In genomic region chr12:117985182-117985581, GRCh38 we compare ENCODE assay signal across 21 cellular contexts. TPM values are rescaled to one million over a fixed set of nuclear protein-coding genes. Genes with fewer than 3 reads are reported as not detected.
A peak's percentile ranks its signal among the peaks of the same experiment; 100 is the strongest.
DNase-seq lines count a peak whose midpoint lies in the region; ATAC-seq, FAIRE-seq and TF ChIP-seq lines count a peak whose summit lies in the region.
"Had no signal": no experiment of that assay in that cellular context is flagged by ENCODE, and none has a peak within 500 bp of the region (broad histone marks: within the 10 kb centered on the region; RNA-seq: fewer than 3 reads in every experiment).

No MANE protein-coding gene starts in this region.

- POLR2A ChIA-PET in HCT116 (lab: Charles Lee) = interaction anchor here (1.7 to 2.0 kb wide), 2 partner anchors 14 to 16 kb away, joined by 7 to 11 read pairs; partner anchors contain the start of gene KSR2
- POLR2A ChIA-PET in PC-3 (lab: Charles Lee; ENCODE audit: unreplicated experiment) = no interaction called here

- ATAC-seq in HCT116 = no peak; the same call in 1 of the 2 replicates
- no peak for ATAC-seq in PC-3
- no peak for ATAC-seq in HG02588 (IDR thresholded peaks at IDR 0.05; ENCODE audit: unreplicated experiment)
- ATAC-seq: CD8-positive, alpha-beta T cell; HepG2; K562 had no signal

- TF ChIP-seq CTCF in HCT116 (IDR thresholded peaks at IDR 0.05 in 2 of 3, conservative IDR thresholded peaks at IDR 0.05 in 1 of 3; ENCODE audit: borderline replicate concordance in 1 of 3, insufficient read depth in 1 of 3, low read depth in 2 of 3, low read length in 2 of 3) (no peak), PC-3 (conservative IDR thresholded peaks at IDR 0.05; ENCODE audit: low read depth, low read length) (no peak), keratinocyte (optimal IDR thresholded peaks at IDR 0.05 in 1 of 3, IDR thresholded peaks at IDR 0.05 in 1 of 3, conservative IDR thresholded peaks at IDR 0.05 in 1 of 3; ENCODE audit: extremely low read depth in 1 of 3, insufficient read depth in 2 of 3, low read length in 3 of 3) (no peak)

- no peaks in the 10 kb centered on the region for H3K36me3 ChIP-seq in BLaER1 treated with 17β-estradiol and CSF1 and Interleukin-3, amounts not matched to agents 10 nM and 100 nM
- H3K36me3 ChIP-seq in HCT116 (ENCODE audit: control insufficient read depth in 1 of 2, insufficient read depth in 2 of 2, low read length in 2 of 2) (no peaks in the 10 kb centered on the region), PC-3 (ENCODE audit: low read depth, low read length) (no peaks in the 10 kb centered on the region), keratinocyte (ENCODE audit: control insufficient read depth in 2 of 2, extremely low read depth in 1 of 2, insufficient read depth in 2 of 2, low read length in 2 of 2) (no peaks in the 10 kb centered on the region)
- H3K36me3 ChIP-seq: BLaER1 had no signal

- peaks cover 22 to 37% (median 31%) of the 10 kb centered on the region in 10 experiments for H3K4me1 ChIP-seq in BLaER1 treated with 17β-estradiol and CSF1 and Interleukin-3, amounts not matched to agents 10 nM and 100 nM
- H3K4me1 ChIP-seq in HCT116 (ENCODE audit: control insufficient read depth in 1 of 2, insufficient read depth in 2 of 2, low read length in 2 of 2) (peaks cover 43 to 66% of the 10 kb centered on the region in 2 experiments), PC-3 (ENCODE audit: insufficient read depth, low read length) (peaks cover 36% of the 10 kb centered on the region), keratinocyte (ENCODE audit: control insufficient read depth, extremely low read depth, insufficient read depth, low read length) (peaks cover 21% of the 10 kb centered on the region)

- peak; percentile 40 for DNase-seq in HCT116 (ENCODE audit: low read depth, low spot score)
- peak; percentile 74 for DNase-seq in PC-3
- no peak for DNase-seq in keratinocyte (ENCODE audit: low read depth, low spot score)
- no peak for DNase-seq in cardiac septum (ENCODE audit: low spot score)
- no peak for DNase-seq in central memory CD4-positive, alpha-beta T cell
- no peak for DNase-seq in DMS79 (lab: John Stamatoyannopoulos, UW)
- DNase-seq: CD8-positive, alpha-beta T cell; GF-D8; MV-4-11; NCI-H1105 treated with DMSO at 0.1 percent for 48 hours; NCI-H1694; NCI-H2081; NCI-H524 treated with DMSO at 0.1 percent for 48 hours; NCI-H82; OCI-M1; SHP77 had no signal

- H3K9me2 ChIP-seq in HCT116 (ENCODE audit: insufficient read depth) (no peaks in the 10 kb centered on the region), PC-3 (replicated peaks; ENCODE audit: low read length) (no peaks in the 10 kb centered on the region)

- no peak overlapping the region for H3K27ac ChIP-seq in BLaER1 treated with 17β-estradiol and CSF1 and Interleukin-3, amounts not matched to agents 10 nM and 100 nM
- H3K27ac ChIP-seq in HCT116 (ENCODE audit: low read depth, low read length) = peak overlapping the region; percentile 98
- peak overlapping the region; percentile 91 for H3K27ac ChIP-seq in PC-3 (ENCODE audit: low read length)
- H3K27ac ChIP-seq in keratinocyte (ENCODE audit: control insufficient read depth, insufficient read depth, low read length) = no peak overlapping the region
- H3K27ac ChIP-seq: BLaER1 had no signal

- peaks cover 0 to 6% (median 0%) of the 10 kb centered on the region in 11 experiments; a peak in 7 of 22 replicates for H3K9me3 ChIP-seq in BLaER1 treated with 17β-estradiol and CSF1 and Interleukin-3, amounts not matched to agents 10 nM and 100 nM (replicated peaks in 1 of 11)
- H3K9me3 ChIP-seq in HCT116 (ENCODE audit: control insufficient read depth in 1 of 2, insufficient read depth in 1 of 2, low read depth in 1 of 2, low read length in 2 of 2) = peaks cover 0 to 4% of the 10 kb centered on the region in 2 experiments; a peak in 1 of 4 replicates
- no peaks in the 10 kb centered on the region for H3K9me3 ChIP-seq in PC-3 (ENCODE audit: low read length)
- no peaks in the 10 kb centered on the region for H3K9me3 ChIP-seq in keratinocyte (ENCODE audit: control insufficient read depth, low read depth, low read length)
- H3K9me3 ChIP-seq: BLaER1 had no signal

- no peaks in the 10 kb centered on the region for H4K20me1 ChIP-seq in BLaER1 treated with 17β-estradiol and CSF1 and Interleukin-3, amounts not matched to agents 10 nM and 100 nM
- H4K20me1 ChIP-seq in HCT116 (ENCODE audit: insufficient read depth) (no peaks in the 10 kb centered on the region), PC-3 (ENCODE audit: low read length) (no peaks in the 10 kb centered on the region), keratinocyte (ENCODE audit: control insufficient read depth, extremely low read depth, insufficient read depth, low read length) (no peaks in the 10 kb centered on the region)
- H4K20me1 ChIP-seq: BLaER1 had no signal

- no peak for TF ChIP-seq RAD21 in HCT116 (IDR thresholded peaks at IDR 0.05; ENCODE audit: low read depth)

- dilution Hi-C loops in keratinocyte (cut with MboI; ENCODE audit: extremely low pct_ligation_motif_present, low sequenced_read_pairs) = no loop called here

- intact Hi-C loops in HCT116 (cut with micrococcal nuclease) = loop anchor here (5.0 kb wide), 1 partner anchor 67 kb away; no protein-coding TSS in a partner anchor
- intact Hi-C loops in PC-3 (cut with micrococcal nuclease) = no loop called here
- intact Hi-C loops in cardiac septum (cut with DNase I) = no loop called here

- no peak overlapping the region for H3K4me3 ChIP-seq in BLaER1 treated with 17β-estradiol and CSF1 and Interleukin-3, amounts not matched to agents 10 nM and 100 nM
- H3K4me3 ChIP-seq in HCT116 (replicated peaks in 1 of 2; ENCODE audit: low read depth in 1 of 2, low read length in 2 of 2) = peak overlapping the region in 1 of 2 experiments; percentile 3; a peak in 2 of 4 replicates
- H3K4me3 ChIP-seq in PC-3 (ENCODE audit: low read length) = no peak overlapping the region
- H3K4me3 ChIP-seq in keratinocyte (ENCODE audit: control insufficient read depth in 2 of 3, extremely low read depth in 1 of 3, insufficient read depth in 2 of 3, low read depth in 1 of 3, low read length in 3 of 3) = no peak overlapping the region
- H3K4me3 ChIP-seq: BLaER1, K562 had no signal

- CTCF ChIA-PET in HCT116 (lab: Charles Lee) (no interaction called here), PC-3 (lab: Charles Lee) (no interaction called here)

- H3K79me2 ChIP-seq in HCT116 (ENCODE audit: insufficient read depth, low read length) = no peaks in the 10 kb centered on the region
- no peaks in the 10 kb centered on the region for H3K79me2 ChIP-seq in PC-3 (ENCODE audit: low read length)
- H3K79me2 ChIP-seq in keratinocyte (ENCODE audit: control insufficient read depth, insufficient read depth, low read length) = no peaks in the 10 kb centered on the region

- BruUV-seq in HCT116 (replicated peaks; lab: Mats Ljungman, UMichigan) (no TSS peak), PC-3 (replicated peaks; lab: Mats Ljungman, UMichigan) (no TSS peak)

- H3K27me3 ChIP-seq in BLaER1 treated with 17β-estradiol and CSF1 and Interleukin-3, amounts not matched to agents 10 nM and 100 nM = no peaks in the 10 kb centered on the region
- H3K27me3 ChIP-seq in HCT116 (ENCODE audit: insufficient read depth, low read length) = no peaks in the 10 kb centered on the region
- no peaks in the 10 kb centered on the region for H3K27me3 ChIP-seq in PC-3 (ENCODE audit: low read length)
- H3K27me3 ChIP-seq in keratinocyte (ENCODE audit: control insufficient read depth, extremely low read depth, insufficient read depth, low read length) = no peaks in the 10 kb centered on the region
- H3K27me3 ChIP-seq: BLaER1 had no signal

- H2AFZ ChIP-seq in HCT116 (ENCODE audit: low read depth, low read length, poor library complexity, severe bottlenecking) = peak overlapping the region; percentile 20
- H2AFZ ChIP-seq in PC-3 (ENCODE audit: low read length) = no peak overlapping the region
- H2AFZ ChIP-seq in keratinocyte (ENCODE audit: control insufficient read depth, low read length) = no peak overlapping the region

- RAD21 ChIA-PET in HCT116 (lab: Charles Lee; ENCODE audit: low non-redundant PET in 1 of 2, low total read pairs in 2 of 2, uncharacterized antibody in 2 of 2, unreplicated experiment in 2 of 2) = no interaction called here

- H3K9me1 ChIP-seq in keratinocyte (ENCODE audit: control insufficient read depth, extremely low read depth, insufficient read depth, low read length) = no peaks in the 10 kb centered on the region

- no peak for TF ChIP-seq POLR2A in HCT116 (IDR thresholded peaks at IDR 0.05; ENCODE audit: borderline replicate concordance, extremely low read depth, insufficient read depth, insufficient read length)

- H3F3A ChIP-seq in PC-3 (ENCODE audit: low read length, unreplicated experiment) = peaks cover 5% of the 10 kb centered on the region

- peak; percentile 36 for FAIRE-seq in keratinocyte (lab: Jason Lieb, UNC)
- FAIRE-seq: HepG2, K562 had no signal

- peak overlapping the region in 9 of 11 experiments; percentile 2 to 76 (median 52); a peak in 13 of 22 replicates for H3K4me2 ChIP-seq in BLaER1 treated with 17β-estradiol and CSF1 and Interleukin-3, amounts not matched to agents 10 nM and 100 nM
- H3K4me2 ChIP-seq in HCT116 (ENCODE audit: low read length) (peak overlapping the region; percentile 63), PC-3 (ENCODE audit: low read length) (peak overlapping the region; percentile 22), keratinocyte (ENCODE audit: control insufficient read depth, extremely low read depth, insufficient read depth, low read depth, low read length) (peak overlapping the region; percentile 12)

- H3K9ac ChIP-seq in BLaER1 treated with 17β-estradiol and CSF1 and Interleukin-3, amounts not matched to agents 10 nM and 100 nM = no peak overlapping the region
- H3K9ac ChIP-seq in HCT116 (ENCODE audit: low read length) = peak overlapping the region; percentile 57
- peak overlapping the region; percentile 50; the same call in 1 of the 2 replicates for H3K9ac ChIP-seq in PC-3 (ENCODE audit: low read length)
- no peak overlapping the region for H3K9ac ChIP-seq in keratinocyte (ENCODE audit: control insufficient read depth, extremely low read depth, insufficient read depth, low read length)
- H3K9ac ChIP-seq: BLaER1 had no signal

RNA-seq across cellular contexts. Expression of gene KSR2, which starts 16.4 kb away (rescaled TPM):
- total RNA-seq in HCT116 (2021; ENCODE audit: unreplicated experiment) (10.1 TPM), PC-3 (2014; rRNA removed) (0.80 and 2.8 TPM in 2 replicates), cardiac septum (not detected)
- 1.6 and 2.7 TPM in 2 replicates for polyA plus RNA-seq in HCT116 (2012)
- polyA plus RNA-seq in keratinocyte = under 0.01 to 0.01 TPM (median 0.01 TPM) in 3 replicates
- not detected for polyA plus RNA-seq in keratinocyte (2011; ENCODE audit: low read depth)
- polyA plus RNA-seq in keratinocyte (2011; cell fraction: cytosol; rRNA removed) = under 0.01 and 0.01 TPM in 2 replicates
- polyA plus RNA-seq in keratinocyte (2011; cell fraction: nucleus; rRNA removed) = 0.01 and 0.04 TPM in 2 replicates
- 0.01 and 0.16 TPM in 2 replicates for polyA plus RNA-seq in keratinocyte (2012; ENCODE audit: low replicate concordance)
- 0.03 TPM in 2 of 3 replicates, not detected in the other for polyA minus RNA-seq in keratinocyte
- polyA minus RNA-seq in keratinocyte (2011; cell fraction: cytosol; rRNA and poly(A)+ RNA removed) = not detected
- polyA minus RNA-seq in keratinocyte (2011; cell fraction: nucleus; rRNA and poly(A)+ RNA removed) = under 0.01 TPM in 1 of 2 replicates, not detected in the other
- total RNA-seq: K562 had no signal
- polyA plus RNA-seq: HepG2, K562 had no signal

RNA-seq across cellular contexts. Expression of gene RFC5, which starts 31.3 kb away (rescaled TPM):
- total RNA-seq in HCT116 (2021; ENCODE audit: unreplicated experiment) = 78.6 TPM
- polyA plus RNA-seq in HCT116 (2012) = 36.8 and 55.1 TPM in 2 replicates
- 86.4 and 100 TPM in 2 replicates for total RNA-seq in PC-3 (2014; rRNA removed)
- polyA plus RNA-seq in keratinocyte = 9.2 to 24.0 TPM (median 21.2 TPM) in 3 replicates
- polyA plus RNA-seq in keratinocyte (2011; ENCODE audit: low read depth) = 1.9 TPM
- 8.9 and 9.3 TPM in 2 replicates for polyA plus RNA-seq in keratinocyte (2011; cell fraction: cytosol; rRNA removed)
- polyA plus RNA-seq in keratinocyte (2011; cell fraction: nucleus; rRNA removed) = 8.8 and 11.9 TPM in 2 replicates
- 3.6 and 14.2 TPM in 2 replicates for polyA plus RNA-seq in keratinocyte (2012; ENCODE audit: low replicate concordance)
- 7.0 to 21.4 TPM (median 8.8 TPM) in 3 replicates for polyA minus RNA-seq in keratinocyte
- polyA minus RNA-seq in keratinocyte (2011; cell fraction: cytosol; rRNA and poly(A)+ RNA removed) = 8.8 TPM
- 4.2 and 6.3 TPM in 2 replicates for polyA minus RNA-seq in keratinocyte (2011; cell fraction: nucleus; rRNA and poly(A)+ RNA removed)
- 2.6 TPM for total RNA-seq in cardiac septum

Comparison
In these comparisons a context has a peak if more than half of its experiments do, and no peak if none do; other contexts are left out.
1. H3K27ac ChIP-seq: peak in HCT116 (single experiment) and PC-3 (single experiment); none in BLaER1 treated with 17β-estradiol and CSF1 and Interleukin-3, amounts not matched to agents 10 nM and 100 nM (0 of 11) and keratinocyte (single experiment).
2. H3K4me2 ChIP-seq: peak in every context shown above with its lines; median percentile 63 in HCT116; 52 in BLaER1 treated with 17β-estradiol and CSF1 and Interleukin-3, amounts not matched to agents 10 nM and 100 nM; 22 in PC-3; 12 in keratinocyte.
3. H3K9ac ChIP-seq: peak in HCT116 (single experiment) and PC-3 (single experiment); none in BLaER1 treated with 17β-estradiol and CSF1 and Interleukin-3, amounts not matched to agents 10 nM and 100 nM (0 of 11) and keratinocyte (single experiment).
4. DNase-seq: peak in HCT116 (single experiment) and PC-3 (single experiment); none in keratinocyte (single experiment), cardiac septum (single experiment), central memory CD4-positive, alpha-beta T cell (single experiment) and DMS79 (single experiment).
5. RNA of gene RFC5, which starts 31.3 kb away (total RNA-seq): 86.4 to 100 TPM in PC-3 and 78.6 TPM in HCT116 (single experiment); 2.6 TPM in cardiac septum (single experiment); every median in the first group is over 10 times any median in the second.